In genomic region chr21:39612233-39613028, GRCh38 we compare ENCODE assay signal across 9 cellular contexts. TPM values are rescaled to one million over a fixed set of nuclear protein-coding genes. Genes with fewer than 3 reads are reported as not detected.
DNase-seq lines count a peak whose midpoint lies in the region; ATAC-seq and TF ChIP-seq lines count a peak whose summit lies in the region.
"Had no signal": no experiment of that assay in that cellular context is flagged by ENCODE, and none has a peak within 500 bp of the region (broad histone marks: within the 10 kb centered on the region; RNA-seq: fewer than 3 reads in every experiment).

B3GALT5 (plus strand) TSS chr21:39612940; CDS start chr21:39660560, 47,620 bp downstream.

- intact Hi-C loops in IMR-90 (cut with micrococcal nuclease) = loop anchor here (10.0 kb wide), 1 partner anchor 548 kb away; no protein-coding TSS in a partner anchor

- H4K8ac ChIP-seq in IMR-90 (ENCODE audit: low read depth in 2 of 2, low read length in 2 of 2) = no peak within 1 kb of the TSS

- dilution Hi-C loops in IMR-90 (cut with HindIII; ENCODE audit: low sequenced_read_pairs, unreplicated experiment) = no loop called here

- ATAC-seq in IMR-90 (ENCODE audit: low read depth) = peak; percentile 54; the same call in 1 of the 2 replicates
- no peak for ATAC-seq in HG02885 (IDR thresholded peaks at IDR 0.05; ENCODE audit: poor library complexity, unreplicated experiment)
- no peak for ATAC-seq in omental fat pad (ENCODE audit: low FRiP score)

- CTCF ChIA-PET in IMR-90 (lab: Yijun Ruan, JAX) = interaction anchor here (0.6 kb wide), 1 partner anchor 79 kb away, joined by 3 read pairs; no protein-coding TSS in a partner anchor

- no TSS peak for BruUV-seq in IMR-90 (replicated peaks; lab: Mats Ljungman, UMichigan)

- H2BK120ac ChIP-seq in IMR-90 (ENCODE audit: low read depth, low read length) = no peak within 1 kb of the TSS

- no peaks in the 10 kb centered on the region for H3K79me1 ChIP-seq in IMR-90 (ENCODE audit: low read depth in 1 of 2, low read length in 2 of 2)

- H3K9ac ChIP-seq in IMR-90 (ENCODE audit: low read depth, low read length) = no peak within 1 kb of the TSS

- no peak within 1 kb of the TSS for H2AK5ac ChIP-seq in IMR-90 (ENCODE audit: low read depth, low read length)

- H2AFZ ChIP-seq in IMR-90 (replicated peaks; ENCODE audit: low read length, poor library complexity) = peak within 1 kb of the TSS; percentile 74

- TF ChIP-seq POLR2A in IMR-90 (IDR thresholded peaks at IDR 0.05; ENCODE audit: low read depth, low read length) = no peak

- no peaks in the 10 kb centered on the region for H3K36me3 ChIP-seq in IMR-90 (ENCODE audit: control insufficient read depth, insufficient read depth, low read length)
- no peaks in the 10 kb centered on the region for H3K36me3 ChIP-seq in ectodermal cell (ENCODE audit: control insufficient read depth, insufficient read depth, low read length)

- peak; percentile 31 for DNase-seq in AG08395 (ENCODE audit: low spot score)
- DNase-seq in IMR-90 = no peak
- DNase-seq in myocyte (ENCODE audit: low read depth) = peak; percentile 47
- no peak for DNase-seq in NCI-H2171 (lab: John Stamatoyannopoulos, UW)
- DNase-seq in omental fat pad (ENCODE audit: low spot score) = no peak
- no peak for DNase-seq in activated naive CD4-positive, alpha-beta T cell (lab: John Stamatoyannopoulos, UW)
- DNase-seq: activated CD4-positive, alpha-beta T cell treated with anti-CD3 and anti-CD28 coated beads, Interleukin-2, amount 50 U/mL, for 1 hour had no signal

- no peak within 1 kb of the TSS for H2BK15ac ChIP-seq in IMR-90 (ENCODE audit: low read depth, low read length)

- H2BK20ac ChIP-seq in IMR-90 (ENCODE audit: low read depth, low read length) = no peak within 1 kb of the TSS

- no peak within 1 kb of the TSS for H3K4ac ChIP-seq in IMR-90 (ENCODE audit: low read depth, low read length)

- no peak within 1 kb of the TSS for H2BK5ac ChIP-seq in IMR-90 (ENCODE audit: low read depth, low read length, poor library complexity, severe bottlenecking)

- no peak within 1 kb of the TSS for H4K5ac ChIP-seq in IMR-90 (ENCODE audit: low read depth, low read length)

- peaks cover 38% of the 10 kb centered on the region for H3K27me3 ChIP-seq in IMR-90 (ENCODE audit: control insufficient read depth, insufficient read depth, low read length)
- peaks cover 15% of the 10 kb centered on the region for H3K27me3 ChIP-seq in ectodermal cell (ENCODE audit: control insufficient read depth, insufficient read depth, low read length, poor library complexity, severe bottlenecking)

- H3K9me3 ChIP-seq in IMR-90 (ENCODE audit: control insufficient read depth, insufficient read depth, low read length) (no peaks in the 10 kb centered on the region), ectodermal cell (ENCODE audit: control insufficient read depth, low read length) (no peaks in the 10 kb centered on the region)

- H4K91ac ChIP-seq in IMR-90 (ENCODE audit: insufficient read depth, low read depth, low read length) = no peak within 1 kb of the TSS

- H3K4me1 ChIP-seq in IMR-90 (ENCODE audit: control insufficient read depth, insufficient read depth, low read length) = no peaks in the 10 kb centered on the region
- peaks cover 24% of the 10 kb centered on the region for H3K4me1 ChIP-seq in ectodermal cell (ENCODE audit: control insufficient read depth, insufficient read depth, low read length)

- H3K56ac ChIP-seq in IMR-90 (ENCODE audit: extremely low read depth, insufficient read depth, low read length) = no peak within 1 kb of the TSS

- H2AK9ac ChIP-seq in IMR-90 (replicated peaks; ENCODE audit: low read depth, low read length, poor library complexity) = peak within 1 kb of the TSS; percentile 25

- POLR2A ChIA-PET in IMR-90 (lab: Charles Lee; ENCODE audit: unreplicated experiment) = interaction anchor here (0.6 kb wide), 1 partner anchor 29 kb away, joined by 4 read pairs; no protein-coding TSS in a partner anchor

- H3K4me2 ChIP-seq in IMR-90 (ENCODE audit: low read depth, low read length) = peak within 1 kb of the TSS; percentile 85

- H3K27ac ChIP-seq in IMR-90 (ENCODE audit: insufficient read depth, low read length) (no peak within 1 kb of the TSS), ectodermal cell (ENCODE audit: insufficient read depth, low read depth, low read length, poor library complexity, severe bottlenecking) (no peak within 1 kb of the TSS)

- no peak within 1 kb of the TSS for H3K18ac ChIP-seq in IMR-90 (ENCODE audit: low read depth, low read length)

- H3K4me3 ChIP-seq in IMR-90 (ENCODE audit: insufficient read depth, low read depth, low read length) = 0 out of 2 replicates have a peak within 1 kb of the TSS, but pooled peaks have one; percentile 32
- H3K4me3 ChIP-seq in ectodermal cell (ENCODE audit: insufficient read depth, low read depth, low read length) = peak within 1 kb of the TSS; percentile 50

- 7% methylated on average over 5 of the region's 62 CpGs; no CpG with 5 or more reads in 1 of the 2 experiments for WGBS in IMR-90 (ENCODE audit: extremely low coverage in 2 of 2, insufficient read length in 1 of 2), 2 experiments
- 1 to 2% methylated on average over 61 to 62 of the region's 62 CpGs for WGBS in ectodermal cell, 2 experiments

- no peak for TF ChIP-seq RAD21 in IMR-90 (IDR thresholded peaks at IDR 0.05; ENCODE audit: low read length)

- no peaks in the 10 kb centered on the region for H4K20me1 ChIP-seq in IMR-90 (ENCODE audit: insufficient read depth, low read length)

- H3K23ac ChIP-seq in IMR-90 (ENCODE audit: low read depth, low read length) = no peak within 1 kb of the TSS; the same call in 1 of the 2 replicates

- in situ Hi-C loops in IMR-90 (cut with MboI; ENCODE audit: low sequenced_read_pairs) = no loop called here

- no peaks in the 10 kb centered on the region for H3K9me1 ChIP-seq in IMR-90 (ENCODE audit: insufficient read depth, low read length)

- H3K14ac ChIP-seq in IMR-90 (replicated peaks; ENCODE audit: low read depth, low read length) = no peak within 1 kb of the TSS

- TF ChIP-seq CTCF in IMR-90 (conservative IDR thresholded peaks at IDR 0.05; ENCODE audit: low read depth, low read length) = no peak
- no peak for TF ChIP-seq CTCF in omental fat pad (IDR thresholded peaks at IDR 0.05)

TF ChIP-seq in IMR-90, 13 proteins besides CTCF, POLR2A, EP300 and RAD21:
- TF ChIP-seq SMC3 (IDR thresholded peaks at IDR 0.05; ENCODE audit: low read depth, low read length) (no peak), RCOR1 (IDR thresholded peaks at IDR 0.05; ENCODE audit: insufficient replicate concordance, low read length) (no peak), CEBPB (IDR thresholded peaks at IDR 0.05; ENCODE audit: low read depth, low read length) (no peak), MXI1 (IDR thresholded peaks at IDR 0.05; ENCODE audit: borderline replicate concordance, low read depth, low read length) (no peak), CHD1 (IDR thresholded peaks at IDR 0.05; ENCODE audit: low read depth, low read length) (no peak), MAFK (IDR thresholded peaks at IDR 0.05; ENCODE audit: low read depth, low read length) (no peak), NFE2L2 (IDR thresholded peaks at IDR 0.05; ENCODE audit: low read depth, low read length) (no peak), RFX5 (IDR thresholded peaks at IDR 0.05; ENCODE audit: low read depth, low read length) (no peak), MAZ (IDR thresholded peaks at IDR 0.05; ENCODE audit: borderline replicate concordance, low read depth, low read length) (no peak), BHLHE40 (IDR thresholded peaks at IDR 0.05; ENCODE audit: low read depth, low read length) (no peak), FOS (IDR thresholded peaks at IDR 0.05; ENCODE audit: low read depth, low read length) (no peak), USF2 (IDR thresholded peaks at IDR 0.05; ENCODE audit: low read depth, low read length) (no peak)
- TF ChIP-seq, protein P1, sequence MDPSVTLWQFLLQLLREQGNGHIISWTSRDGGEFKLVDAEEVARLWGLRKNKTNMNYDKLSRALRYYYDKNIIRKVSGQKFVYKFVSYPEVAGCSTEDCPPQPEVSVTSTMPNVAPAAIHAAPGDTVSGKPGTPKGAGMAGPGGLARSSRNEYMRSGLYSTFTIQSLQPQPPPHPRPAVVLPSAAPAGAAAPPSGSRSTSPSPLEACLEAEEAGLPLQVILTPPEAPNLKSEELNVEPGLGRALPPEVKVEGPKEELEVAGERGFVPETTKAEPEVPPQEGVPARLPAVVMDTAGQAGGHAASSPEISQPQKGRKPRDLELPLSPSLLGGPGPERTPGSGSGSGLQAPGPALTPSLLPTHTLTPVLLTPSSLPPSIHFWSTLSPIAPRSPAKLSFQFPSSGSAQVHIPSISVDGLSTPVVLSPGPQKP (IDR thresholded peaks at IDR 0.05; ENCODE audit: borderline replicate concordance, low read depth, low read length) = no peak

RNA-seq across cellular contexts. Expression of gene B3GALT5, which starts in this region (rescaled TPM):
- under 0.01 and 0.18 TPM in 2 replicates for total RNA-seq in IMR-90 (2012; rRNA removed)
- polyA plus RNA-seq in IMR-90 (2012; rRNA removed) = 0.05 TPM in 1 of 2 replicates, not detected in the other
- polyA plus RNA-seq in IMR-90 (2012; cell fraction: cytosol; rRNA removed) = 0.03 TPM in 1 of 2 replicates, not detected in the other
- polyA plus RNA-seq in IMR-90 (2012; cell fraction: nucleus; rRNA removed; ENCODE audit: low replicate concordance) = 0.07 and 0.08 TPM in 2 replicates
- 2.1 TPM for polyA plus RNA-seq in ectodermal cell (2013, experiment 1 of 4)
- polyA plus RNA-seq in ectodermal cell (2013, experiment 2 of 4) = 2.4 TPM
- 1.3 TPM for polyA plus RNA-seq in ectodermal cell (2013, experiment 3 of 4)
- polyA plus RNA-seq in ectodermal cell (2013, experiment 4 of 4) = 1.4 TPM
- total RNA-seq in myocyte = 0.73 and 1.0 TPM in 2 replicates
- 1.1 TPM for polyA plus RNA-seq in myocyte (2012)
- total RNA-seq in omental fat pad = not detected

Comparison
In these comparisons a context has a peak if more than half of its experiments do, and no peak if none do; other contexts are left out.
1. Peak in ATAC-seq, H3K4me3 ChIP-seq and H3K4me2 ChIP-seq in IMR-90; RNA of the gene not detected or under 1 TPM.
2. DNase-seq: peak in AG08395 (single experiment) and myocyte (single experiment); none in IMR-90 (single experiment), NCI-H2171 (single experiment), omental fat pad (single experiment) and activated naive CD4-positive, alpha-beta T cell (0 of 4).